Comparison of ENCODE assay signal across 18 cellular contexts in the genomic region with DNA sequence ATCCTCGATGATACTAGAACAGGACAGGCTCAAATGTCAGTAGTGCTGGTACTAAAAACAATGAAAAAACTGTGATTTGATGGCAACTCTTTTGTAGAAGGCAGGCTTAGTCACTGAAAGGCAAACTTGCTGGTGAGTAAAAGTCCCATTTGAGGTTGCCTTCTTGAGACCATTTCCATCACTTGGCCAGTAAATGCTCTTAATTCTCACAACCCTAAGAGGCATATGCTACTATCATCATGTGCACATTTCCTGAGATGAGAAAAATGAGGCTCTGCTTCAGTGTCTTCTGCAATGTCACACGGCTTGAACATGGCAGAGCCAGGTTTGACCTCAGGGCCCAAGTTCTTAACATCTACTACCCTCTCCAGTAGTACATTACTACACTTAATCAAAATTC. TPM values are rescaled to one million over a fixed set of nuclear protein-coding genes. Genes with fewer than 3 reads are reported as not detected.
DNase-seq lines count a peak whose midpoint lies in the region; ATAC-seq and TF ChIP-seq lines count a peak whose summit lies in the region.
"Had no signal": no experiment of that assay in that cellular context is flagged by ENCODE, and none has a peak within 500 bp of the region (broad histone marks: within the 10 kb centered on the region; RNA-seq: fewer than 3 reads in every experiment).

No MANE protein-coding gene starts in this region.

- no peak overlapping the region for H2AFZ ChIP-seq in hepatocyte

- H3K27me3 Mint-ChIP-seq in activated naive CD4-positive, alpha-beta T cell treated with anti-CD3 and anti-CD28 coated beads, Interleukin-2, amount 10 ng/mL, durations not matched to agents 7 days and 5 days, result no peaks in the 10 kb centered on the region
- no peaks in the 10 kb centered on the region for H3K27me3 Mint-ChIP-seq in IgD-negative memory B cell
- no peaks in the 10 kb centered on the region for H3K27me3 Mint-ChIP-seq in stimulated activated naive CD8-positive, alpha-beta T cell treated with anti-CD3 and anti-CD28 coated beads, Interleukin-15, amount 100 ng/mL, for 72 hours
- H3K27me3 Mint-ChIP-seq: activated CD8-positive, alpha-beta memory T cell treated with anti-CD3 and anti-CD28 coated beads, Interleukin-2, amount 10 ng/mL, durations not matched to agents 7 days and 5 days; T-cell had no signal

- H3K4me3 Mint-ChIP-seq in activated naive CD4-positive, alpha-beta T cell treated with anti-CD3 and anti-CD28 coated beads, Interleukin-2, amount 10 ng/mL, durations not matched to agents 7 days and 5 days, result no peak overlapping the region
- H3K4me3 Mint-ChIP-seq in IgD-negative memory B cell, result peak overlapping the region in 1 of 4 donors; percentile 74
- H3K4me3 Mint-ChIP-seq in stimulated activated naive CD8-positive, alpha-beta T cell treated with anti-CD3 and anti-CD28 coated beads, Interleukin-15, amount 100 ng/mL, for 72 hours, result no peak overlapping the region
- H3K4me3 Mint-ChIP-seq: activated CD8-positive, alpha-beta memory T cell treated with anti-CD3 and anti-CD28 coated beads, Interleukin-2, amount 10 ng/mL, durations not matched to agents 7 days and 5 days; activated naive CD4-positive, alpha-beta T cell treated with anti-CD3 and anti-CD28 coated beads for 36 hours had no signal

- no peaks in the 10 kb centered on the region for H3K9me3 Mint-ChIP-seq in activated naive CD4-positive, alpha-beta T cell treated with anti-CD3 and anti-CD28 coated beads, Interleukin-2, amount 50 U/mL, for 72 hours
- no peaks in the 10 kb centered on the region for H3K9me3 Mint-ChIP-seq in activated naive CD4-positive, alpha-beta T cell treated with anti-CD3 and anti-CD28 coated beads, Interleukin-2, amount 10 ng/mL, durations not matched to agents 7 days and 5 days
- no peaks in the 10 kb centered on the region for H3K9me3 Mint-ChIP-seq in IgD-negative memory B cell
- no peaks in the 10 kb centered on the region for H3K9me3 Mint-ChIP-seq in stimulated activated naive CD8-positive, alpha-beta T cell treated with anti-CD3 and anti-CD28 coated beads, Interleukin-15, amount 100 ng/mL, for 72 hours
- H3K9me3 Mint-ChIP-seq: activated naive CD4-positive, alpha-beta T cell treated with anti-CD3 and anti-CD28 coated beads for 36 hours; T-cell had no signal

- no peak for DNase-seq in activated naive CD4-positive, alpha-beta T cell treated with anti-CD3 and anti-CD28 coated beads, Interleukin-2, amount 50 U/mL, for 72 hours (ENCODE audit: low spot score in 2 of 2)
- DNase-seq in activated naive CD4-positive, alpha-beta T cell treated with anti-CD3 and anti-CD28 coated beads, Interleukin-2, amount 10 ng/mL, durations not matched to agents 7 days and 5 days, result no peak
- DNase-seq in hepatocyte (ENCODE audit: low spot score) (no peak), NCI-H146 (lab: John Stamatoyannopoulos, UW) (no peak), RPMI8226 (no peak), globus pallidus (ENCODE audit: low spot score) (no peak)
- DNase-seq in stimulated activated naive CD8-positive, alpha-beta T cell treated with anti-CD3 and anti-CD28 coated beads, Interleukin-15, amount 100 ng/mL, for 72 hours, result no peak
- DNase-seq: activated CD8-positive, alpha-beta memory T cell treated with anti-CD3 and anti-CD28 coated beads, Interleukin-2, amount 10 ng/mL, durations not matched to agents 7 days and 5 days; activated naive CD4-positive, alpha-beta T cell treated with anti-CD3 and anti-CD28 coated beads for 36 hours; heart left ventricle; islet precursor cell; KG1; NCI-H1105; NCI-H774; stimulated activated CD4-positive, alpha-beta T cell treated with anti-CD3 and anti-CD28 coated beads, Interleukin-4, amount 100 ng/mL, for 4 hours; T-cell; transverse colon had no signal

- no peak overlapping the region for H3K4me2 ChIP-seq in hepatocyte

- no peak for TF ChIP-seq CTCF in hepatocyte (IDR thresholded peaks at IDR 0.05; ENCODE audit: poor library complexity)

- WGBS in hepatocyte (ENCODE audit: low lambda C conversion rate, missing lambda C conversion rate), result 87% methylated on average over 2 of the region's 2 CpGs

- ATAC-seq in activated naive CD4-positive, alpha-beta T cell treated with anti-CD3 and anti-CD28 coated beads, Interleukin-2, amount 50 U/mL, for 72 hours, result peak; percentile 35 to 49
- peak; percentile 49 for ATAC-seq in stimulated activated naive CD8-positive, alpha-beta T cell treated with anti-CD3 and anti-CD28 coated beads, Interleukin-15, amount 100 ng/mL, for 72 hours
- ATAC-seq: activated CD8-positive, alpha-beta memory T cell treated with anti-CD3 and anti-CD28 coated beads, Interleukin-2, amount 10 ng/mL, durations not matched to agents 7 days and 5 days had no signal

- H3K4me3 ChIP-seq in hepatocyte, result no peak overlapping the region
- H3K4me3 ChIP-seq: heart left ventricle, transverse colon had no signal

- H3K9me3 ChIP-seq in hepatocyte (ENCODE audit: low read depth), result no peaks in the 10 kb centered on the region
- H3K9me3 ChIP-seq: heart left ventricle, transverse colon had no signal

- H3K27me3 ChIP-seq in hepatocyte, result no peaks in the 10 kb centered on the region
- H3K27me3 ChIP-seq: heart left ventricle, transverse colon had no signal

- no peaks in the 10 kb centered on the region for H3K9me2 ChIP-seq in hepatocyte (replicated peaks; ENCODE audit: insufficient read depth)

- peaks cover 18% of the 10 kb centered on the region for H3K4me1 ChIP-seq in hepatocyte (ENCODE audit: insufficient read depth)

- peaks cover 95% of the 10 kb centered on the region for H4K20me1 ChIP-seq in hepatocyte (ENCODE audit: insufficient read depth, poor library complexity, severe bottlenecking)

- H3K27ac Mint-ChIP-seq in activated naive CD4-positive, alpha-beta T cell treated with anti-CD3 and anti-CD28 coated beads, Interleukin-2, amount 50 U/mL, for 72 hours, result no peak overlapping the region
- no peak overlapping the region for H3K27ac Mint-ChIP-seq in activated naive CD4-positive, alpha-beta T cell treated with anti-CD3 and anti-CD28 coated beads, Interleukin-2, amount 10 ng/mL, durations not matched to agents 7 days and 5 days
- peak overlapping the region in 2 of 3 donors; percentile 33 to 90 for H3K27ac Mint-ChIP-seq in IgD-negative memory B cell
- no peak overlapping the region for H3K27ac Mint-ChIP-seq in stimulated activated naive CD8-positive, alpha-beta T cell treated with anti-CD3 and anti-CD28 coated beads, Interleukin-15, amount 100 ng/mL, for 72 hours
- H3K27ac Mint-ChIP-seq: activated CD8-positive, alpha-beta memory T cell treated with anti-CD3 and anti-CD28 coated beads, Interleukin-2, amount 10 ng/mL, durations not matched to agents 7 days and 5 days had no signal

- peak overlapping the region; percentile 21 for H3K27ac ChIP-seq in hepatocyte

- CTCF ChIA-PET in activated naive CD4-positive, alpha-beta T cell treated with anti-CD3 and anti-CD28 coated beads, Interleukin-2, amount 10 ng/mL, durations not matched to agents 7 days and 5 days (lab: Charles Lee), result no interaction called here

- H3K79me2 ChIP-seq in hepatocyte, result peaks cover 100% of the 10 kb centered on the region

- peaks cover 0 to 2% of the 10 kb centered on the region in 2 donors for H3K36me3 Mint-ChIP-seq in activated naive CD4-positive, alpha-beta T cell treated with anti-CD3 and anti-CD28 coated beads, Interleukin-2, amount 50 U/mL, for 72 hours
- H3K36me3 Mint-ChIP-seq in activated naive CD4-positive, alpha-beta T cell treated with anti-CD3 and anti-CD28 coated beads, Interleukin-2, amount 10 ng/mL, durations not matched to agents 7 days and 5 days, result peaks cover 20% of the 10 kb centered on the region
- H3K36me3 Mint-ChIP-seq in IgD-negative memory B cell, result no peaks in the 10 kb centered on the region

- no peaks in the 10 kb centered on the region for H3K36me3 ChIP-seq in hepatocyte (replicated peaks; ENCODE audit: insufficient read depth, low read depth)
- H3K36me3 ChIP-seq: transverse colon had no signal

- peaks cover 41% of the 10 kb centered on the region for H3K4me1 Mint-ChIP-seq in activated naive CD4-positive, alpha-beta T cell treated with anti-CD3 and anti-CD28 coated beads, Interleukin-2, amount 10 ng/mL, durations not matched to agents 7 days and 5 days
- H3K4me1 Mint-ChIP-seq in IgD-negative memory B cell, result peaks cover 55 to 68% (median 56%) of the 10 kb centered on the region in 3 donors
- peaks cover 65% of the 10 kb centered on the region for H3K4me1 Mint-ChIP-seq in stimulated activated naive CD8-positive, alpha-beta T cell treated with anti-CD3 and anti-CD28 coated beads, Interleukin-15, amount 100 ng/mL, for 72 hours

RNA-seq across cellular contexts. Expression of a gene that starts 9.9 kb away (rescaled TPM):
- 10 to 100 TPM; 48.8 to 63.4 TPM for total RNA-seq in activated naive CD4-positive, alpha-beta T cell treated with anti-CD3 and anti-CD28 coated beads, Interleukin-2, amount 50 U/mL, for 72 hours
- polyA plus RNA-seq in IgD-negative memory B cell, result 84.6 TPM
- 12.7 and 24.2 TPM in 2 replicates for total RNA-seq in hepatocyte
- polyA plus RNA-seq in hepatocyte, result 39.9 and 49.6 TPM in 2 replicates

Comparison
In these comparisons a context has a peak if more than half of its experiments do, and no peak if none do; other contexts are left out.
1. H3K27ac Mint-ChIP-seq: peak in IgD-negative memory B cell (2 of 3); none in activated naive CD4-positive, alpha-beta T cell treated with anti-CD3 and anti-CD28 coated beads, Interleukin-2, amount 50 U/mL, for 72 hours (0 of 2), activated naive CD4-positive, alpha-beta T cell treated with anti-CD3 and anti-CD28 coated beads, Interleukin-2, amount 10 ng/mL, durations not matched to agents 7 days and 5 days (single experiment) and stimulated activated naive CD8-positive, alpha-beta T cell treated with anti-CD3 and anti-CD28 coated beads, Interleukin-15, amount 100 ng/mL, for 72 hours (0 of 2).